Comparison of ENCODE assay signal across 1 cellular context in the genomic region with DNA sequence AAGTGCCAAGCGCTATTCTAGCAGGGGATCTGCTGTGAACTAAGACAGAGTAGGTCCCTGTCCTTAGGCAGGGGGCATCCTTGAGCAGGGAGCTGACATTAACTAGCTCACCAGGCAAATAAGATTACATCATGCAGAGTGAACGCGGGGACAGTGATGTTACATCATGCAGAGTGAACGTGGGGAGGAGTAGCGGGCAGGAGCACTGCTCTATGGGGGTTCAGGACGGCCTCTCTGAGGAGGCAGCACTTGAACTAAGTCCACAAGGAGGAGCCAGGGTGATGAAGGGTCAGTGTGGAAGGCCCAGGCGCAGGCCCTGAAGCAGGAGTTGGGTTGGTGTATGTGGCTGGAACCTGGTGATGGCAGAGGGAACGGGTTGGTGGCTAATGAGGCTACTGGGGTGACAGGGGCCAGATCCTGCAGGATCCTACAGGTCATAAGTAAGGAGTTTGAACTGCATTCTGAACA.
TF ChIP-seq lines count a peak whose summit lies in the region.

No MANE protein-coding gene starts in this region.

TF ChIP-seq in HepG2, 621 proteins besides CTCF, POLR2A, EP300 and RAD21 (continued from another document):
- TF ChIP-seq, protein P1, sequence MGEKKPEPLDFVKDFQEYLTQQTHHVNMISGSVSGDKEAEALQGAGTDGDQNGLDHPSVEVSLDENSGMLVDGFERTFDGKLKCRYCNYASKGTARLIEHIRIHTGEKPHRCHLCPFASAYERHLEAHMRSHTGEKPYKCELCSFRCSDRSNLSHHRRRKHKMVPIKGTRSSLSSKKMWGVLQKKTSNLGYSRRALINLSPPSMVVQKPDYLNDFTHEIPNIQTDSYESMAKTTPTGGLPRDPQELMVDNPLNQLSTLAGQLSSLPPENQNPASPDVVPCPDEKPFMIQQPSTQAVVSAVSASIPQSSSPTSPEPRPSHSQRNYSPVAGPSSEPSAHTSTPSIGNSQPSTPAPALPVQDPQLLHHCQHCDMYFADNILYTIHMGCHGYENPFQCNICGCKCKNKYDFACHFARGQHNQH (CRISPR knock-in tag; IDR thresholded peaks at IDR 0.05): no peak
- TF ChIP-seq SMAD9 (CRISPR knock-in tag; IDR thresholded peaks at IDR 0.05): no peak
- TF ChIP-seq TCF7 (IDR thresholded peaks at IDR 0.05; ENCODE audit: low read depth): no peak
- TF ChIP-seq SRY (CRISPR knock-in tag; IDR thresholded peaks at IDR 0.05): no peak
- TF ChIP-seq, protein P2, sequence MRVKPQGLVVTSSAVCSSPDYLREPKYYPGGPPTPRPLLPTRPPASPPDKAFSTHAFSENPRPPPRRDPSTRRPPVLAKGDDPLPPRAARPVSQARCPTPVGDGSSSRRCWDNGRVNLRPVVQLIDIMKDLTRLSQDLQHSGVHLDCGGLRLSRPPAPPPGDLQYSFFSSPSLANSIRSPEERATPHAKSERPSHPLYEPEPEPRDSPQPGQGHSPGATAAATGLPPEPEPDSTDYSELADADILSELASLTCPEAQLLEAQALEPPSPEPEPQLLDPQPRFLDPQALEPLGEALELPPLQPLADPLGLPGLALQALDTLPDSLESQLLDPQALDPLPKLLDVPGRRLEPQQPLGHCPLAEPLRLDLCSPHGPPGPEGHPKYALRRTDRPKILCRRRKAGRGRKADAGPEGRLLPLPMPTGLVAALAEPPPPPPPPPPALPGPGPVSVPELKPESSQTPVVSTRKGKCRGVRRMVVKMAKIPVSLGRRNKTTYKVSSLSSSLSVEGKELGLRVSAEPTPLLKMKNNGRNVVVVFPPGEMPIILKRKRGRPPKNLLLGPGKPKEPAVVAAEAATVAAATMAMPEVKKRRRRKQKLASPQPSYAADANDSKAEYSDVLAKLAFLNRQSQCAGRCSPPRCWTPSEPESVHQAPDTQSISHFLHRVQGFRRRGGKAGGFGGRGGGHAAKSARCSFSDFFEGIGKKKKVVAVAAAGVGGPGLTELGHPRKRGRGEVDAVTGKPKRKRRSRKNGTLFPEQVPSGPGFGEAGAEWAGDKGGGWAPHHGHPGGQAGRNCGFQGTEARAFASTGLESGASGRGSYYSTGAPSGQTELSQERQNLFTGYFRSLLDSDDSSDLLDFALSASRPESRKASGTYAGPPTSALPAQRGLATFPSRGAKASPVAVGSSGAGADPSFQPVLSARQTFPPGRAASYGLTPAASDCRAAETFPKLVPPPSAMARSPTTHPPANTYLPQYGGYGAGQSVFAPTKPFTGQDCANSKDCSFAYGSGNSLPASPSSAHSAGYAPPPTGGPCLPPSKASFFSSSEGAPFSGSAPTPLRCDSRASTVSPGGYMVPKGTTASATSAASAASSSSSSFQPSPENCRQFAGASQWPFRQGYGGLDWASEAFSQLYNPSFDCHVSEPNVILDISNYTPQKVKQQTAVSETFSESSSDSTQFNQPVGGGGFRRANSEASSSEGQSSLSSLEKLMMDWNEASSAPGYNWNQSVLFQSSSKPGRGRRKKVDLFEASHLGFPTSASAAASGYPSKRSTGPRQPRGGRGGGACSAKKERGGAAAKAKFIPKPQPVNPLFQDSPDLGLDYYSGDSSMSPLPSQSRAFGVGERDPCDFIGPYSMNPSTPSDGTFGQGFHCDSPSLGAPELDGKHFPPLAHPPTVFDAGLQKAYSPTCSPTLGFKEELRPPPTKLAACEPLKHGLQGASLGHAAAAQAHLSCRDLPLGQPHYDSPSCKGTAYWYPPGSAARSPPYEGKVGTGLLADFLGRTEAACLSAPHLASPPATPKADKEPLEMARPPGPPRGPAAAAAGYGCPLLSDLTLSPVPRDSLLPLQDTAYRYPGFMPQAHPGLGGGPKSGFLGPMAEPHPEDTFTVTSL (CRISPR knock-in tag; IDR thresholded peaks at IDR 0.05; ENCODE audit: borderline replicate concordance): no peak
- no peak for TF ChIP-seq SCMH1 (CRISPR knock-in tag; IDR thresholded peaks at IDR 0.05; ENCODE audit: borderline replicate concordance)
- TF ChIP-seq, protein P3, sequence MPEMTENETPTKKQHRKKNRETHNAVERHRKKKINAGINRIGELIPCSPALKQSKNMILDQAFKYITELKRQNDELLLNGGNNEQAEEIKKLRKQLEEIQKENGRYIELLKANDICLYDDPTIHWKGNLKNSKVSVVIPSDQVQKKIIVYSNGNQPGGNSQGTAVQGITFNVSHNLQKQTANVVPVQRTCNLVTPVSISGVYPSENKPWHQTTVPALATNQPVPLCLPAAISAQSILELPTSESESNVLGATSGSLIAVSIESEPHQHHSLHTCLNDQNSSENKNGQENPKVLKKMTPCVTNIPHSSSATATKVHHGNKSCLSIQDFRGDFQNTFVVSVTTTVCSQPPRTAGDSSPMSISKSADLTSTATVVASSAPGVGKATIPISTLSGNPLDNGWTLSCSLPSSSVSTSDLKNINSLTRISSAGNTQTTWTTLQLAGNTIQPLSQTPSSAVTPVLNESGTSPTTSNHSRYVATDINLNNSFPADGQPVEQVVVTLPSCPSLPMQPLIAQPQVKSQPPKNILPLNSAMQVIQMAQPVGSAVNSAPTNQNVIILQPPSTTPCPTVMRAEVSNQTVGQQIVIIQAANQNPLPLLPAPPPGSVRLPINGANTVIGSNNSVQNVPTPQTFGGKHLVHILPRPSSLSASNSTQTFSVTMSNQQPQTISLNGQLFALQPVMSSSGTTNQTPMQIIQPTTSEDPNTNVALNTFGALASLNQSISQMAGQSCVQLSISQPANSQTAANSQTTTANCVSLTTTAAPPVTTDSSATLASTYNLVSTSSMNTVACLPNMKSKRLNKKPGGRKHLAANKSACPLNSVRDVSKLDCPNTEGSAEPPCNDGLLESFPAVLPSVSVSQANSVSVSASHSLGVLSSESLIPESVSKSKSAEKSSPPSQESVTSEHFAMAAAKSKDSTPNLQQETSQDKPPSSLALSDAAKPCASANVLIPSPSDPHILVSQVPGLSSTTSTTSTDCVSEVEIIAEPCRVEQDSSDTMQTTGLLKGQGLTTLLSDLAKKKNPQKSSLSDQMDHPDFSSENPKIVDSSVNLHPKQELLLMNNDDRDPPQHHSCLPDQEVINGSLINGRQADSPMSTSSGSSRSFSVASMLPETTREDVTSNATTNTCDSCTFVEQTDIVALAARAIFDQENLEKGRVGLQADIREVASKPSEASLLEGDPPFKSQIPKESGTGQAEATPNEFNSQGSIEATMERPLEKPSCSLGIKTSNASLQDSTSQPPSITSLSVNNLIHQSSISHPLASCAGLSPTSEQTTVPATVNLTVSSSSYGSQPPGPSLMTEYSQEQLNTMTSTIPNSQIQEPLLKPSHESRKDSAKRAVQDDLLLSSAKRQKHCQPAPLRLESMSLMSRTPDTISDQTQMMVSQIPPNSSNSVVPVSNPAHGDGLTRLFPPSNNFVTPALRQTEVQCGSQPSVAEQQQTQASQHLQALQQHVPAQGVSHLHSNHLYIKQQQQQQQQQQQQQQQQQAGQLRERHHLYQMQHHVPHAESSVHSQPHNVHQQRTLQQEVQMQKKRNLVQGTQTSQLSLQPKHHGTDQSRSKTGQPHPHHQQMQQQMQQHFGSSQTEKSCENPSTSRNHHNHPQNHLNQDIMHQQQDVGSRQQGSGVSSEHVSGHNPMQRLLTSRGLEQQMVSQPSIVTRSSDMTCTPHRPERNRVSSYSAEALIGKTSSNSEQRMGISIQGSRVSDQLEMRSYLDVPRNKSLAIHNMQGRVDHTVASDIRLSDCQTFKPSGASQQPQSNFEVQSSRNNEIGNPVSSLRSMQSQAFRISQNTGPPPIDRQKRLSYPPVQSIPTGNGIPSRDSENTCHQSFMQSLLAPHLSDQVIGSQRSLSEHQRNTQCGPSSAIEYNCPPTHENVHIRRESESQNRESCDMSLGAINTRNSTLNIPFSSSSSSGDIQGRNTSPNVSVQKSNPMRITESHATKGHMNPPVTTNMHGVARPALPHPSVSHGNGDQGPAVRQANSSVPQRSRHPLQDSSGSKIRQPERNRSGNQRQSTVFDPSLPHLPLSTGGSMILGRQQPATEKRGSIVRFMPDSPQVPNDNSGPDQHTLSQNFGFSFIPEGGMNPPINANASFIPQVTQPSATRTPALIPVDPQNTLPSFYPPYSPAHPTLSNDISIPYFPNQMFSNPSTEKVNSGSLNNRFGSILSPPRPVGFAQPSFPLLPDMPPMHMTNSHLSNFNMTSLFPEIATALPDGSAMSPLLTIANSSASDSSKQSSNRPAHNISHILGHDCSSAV (CRISPR knock-in tag; IDR thresholded peaks at IDR 0.05; ENCODE audit: borderline replicate concordance): no peak
- TF ChIP-seq, protein P4, sequence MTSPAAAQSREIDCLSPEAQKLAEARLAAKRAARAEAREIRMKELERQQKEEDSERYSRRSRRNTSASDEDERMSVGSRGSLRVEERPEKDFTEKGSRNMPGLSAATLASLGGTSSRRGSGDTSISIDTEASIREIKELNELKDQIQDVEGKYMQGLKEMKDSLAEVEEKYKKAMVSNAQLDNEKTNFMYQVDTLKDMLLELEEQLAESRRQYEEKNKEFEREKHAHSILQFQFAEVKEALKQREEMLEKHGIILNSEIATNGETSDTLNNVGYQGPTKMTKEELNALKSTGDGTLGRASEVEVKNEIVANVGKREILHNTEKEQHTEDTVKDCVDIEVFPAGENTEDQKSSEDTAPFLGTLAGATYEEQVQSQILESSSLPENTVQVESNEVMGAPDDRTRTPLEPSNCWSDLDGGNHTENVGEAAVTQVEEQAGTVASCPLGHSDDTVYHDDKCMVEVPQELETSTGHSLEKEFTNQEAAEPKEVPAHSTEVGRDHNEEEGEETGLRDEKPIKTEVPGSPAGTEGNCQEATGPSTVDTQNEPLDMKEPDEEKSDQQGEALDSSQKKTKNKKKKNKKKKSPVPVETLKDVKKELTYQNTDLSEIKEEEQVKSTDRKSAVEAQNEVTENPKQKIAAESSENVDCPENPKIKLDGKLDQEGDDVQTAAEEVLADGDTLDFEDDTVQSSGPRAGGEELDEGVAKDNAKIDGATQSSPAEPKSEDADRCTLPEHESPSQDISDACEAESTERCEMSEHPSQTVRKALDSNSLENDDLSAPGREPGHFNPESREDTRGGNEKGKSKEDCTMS (CRISPR knock-in tag; conservative IDR thresholded peaks at IDR 0.05): no peak
- TF ChIP-seq, protein P5, sequence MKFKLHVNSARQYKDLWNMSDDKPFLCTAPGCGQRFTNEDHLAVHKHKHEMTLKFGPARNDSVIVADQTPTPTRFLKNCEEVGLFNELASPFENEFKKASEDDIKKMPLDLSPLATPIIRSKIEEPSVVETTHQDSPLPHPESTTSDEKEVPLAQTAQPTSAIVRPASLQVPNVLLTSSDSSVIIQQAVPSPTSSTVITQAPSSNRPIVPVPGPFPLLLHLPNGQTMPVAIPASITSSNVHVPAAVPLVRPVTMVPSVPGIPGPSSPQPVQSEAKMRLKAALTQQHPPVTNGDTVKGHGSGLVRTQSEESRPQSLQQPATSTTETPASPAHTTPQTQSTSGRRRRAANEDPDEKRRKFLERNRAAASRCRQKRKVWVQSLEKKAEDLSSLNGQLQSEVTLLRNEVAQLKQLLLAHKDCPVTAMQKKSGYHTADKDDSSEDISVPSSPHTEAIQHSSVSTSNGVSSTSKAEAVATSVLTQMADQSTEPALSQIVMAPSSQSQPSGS (CRISPR knock-in tag; IDR thresholded peaks at IDR 0.05): peak; percentile 90
- no peak for TF ChIP-seq NCOA1 (CRISPR knock-in tag; IDR thresholded peaks at IDR 0.05)
- TF ChIP-seq ARHGAP35 (CRISPR knock-in tag; IDR thresholded peaks at IDR 0.05; ENCODE audit: borderline replicate concordance): no peak
- 0 out of 2 replicates have a peak, but pooled peaks have one; percentile 35 for TF ChIP-seq CAMTA2 (CRISPR knock-in tag; IDR thresholded peaks at IDR 0.05; ENCODE audit: borderline replicate concordance)
- no peak for TF ChIP-seq CBX5 (CRISPR knock-in tag; IDR thresholded peaks at IDR 0.05; ENCODE audit: borderline replicate concordance)
- no peak for TF ChIP-seq SAFB2 (CRISPR knock-in tag; IDR thresholded peaks at IDR 0.05; ENCODE audit: borderline replicate concordance, low read depth)
